7 cellular contexts compared by ENCODE assay signal in the genomic region with DNA sequence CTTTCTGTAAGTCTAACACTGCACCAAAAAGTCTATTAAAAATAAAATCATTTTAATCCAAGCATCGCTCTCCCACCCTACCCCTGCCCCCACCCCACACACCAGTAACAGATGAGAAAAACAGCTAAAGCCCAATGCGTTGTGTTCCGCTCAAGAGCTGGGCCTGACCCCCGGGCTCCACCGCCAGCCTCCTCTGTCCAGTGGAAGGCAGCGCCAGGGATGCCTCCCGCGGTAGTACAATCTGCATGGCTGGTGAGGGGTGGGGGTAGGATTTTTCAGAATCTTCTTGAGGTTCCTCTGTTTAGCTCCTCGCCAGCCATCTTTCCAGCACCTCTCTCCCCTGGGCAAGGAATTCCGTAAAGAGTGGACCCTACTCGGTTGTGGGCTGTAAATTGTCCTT. TPM values are rescaled to one million over a fixed set of nuclear protein-coding genes. Genes with fewer than 3 reads are reported as not detected.
"Had no signal": no experiment of that assay in that cellular context is flagged by ENCODE, and none has a peak within 500 bp of the region (broad histone marks: within the 10 kb centered on the region; RNA-seq: fewer than 3 reads in every experiment).

No MANE protein-coding gene starts in this region.

- H3K4me3 Mint-ChIP-seq: GM23338, H9 had no signal

- ATAC-seq: GM23338, K562 had no signal

- H2AFZ ChIP-seq: GM23338 had no signal

- H3K9me3 Mint-ChIP-seq: GM23338, H9 had no signal

- DNase-seq: H9, HCEC 1CT, IMR-90, KG1 had no signal

- H3K27ac Mint-ChIP-seq: GM23338, H9 had no signal

- H3K4me2 ChIP-seq: GM23338 had no signal

- H3K4me3 ChIP-seq: GM23338, K562 had no signal

RNA-seq across cellular contexts. Expression of a gene that starts 12.1 kb away (rescaled TPM):
- total RNA-seq: HT-29 had no signal
